ENCODE assay signal across 8 cellular contexts in genomic region chr1:59947047-59947938, GRCh38. TPM values are rescaled to one million over a fixed set of nuclear protein-coding genes. Genes with fewer than 3 reads are reported as not detected.
DNase-seq lines count a peak whose midpoint lies in the region; ATAC-seq, FAIRE-seq and TF ChIP-seq lines count a peak whose summit lies in the region.

No MANE protein-coding gene starts in this region.

- no peaks in the 10 kb centered on the region for H3K79me2 ChIP-seq in ACC112 (ENCODE audit: control insufficient read depth, insufficient read depth, low read length, unreplicated experiment)

- TF ChIP-seq CTCF in breast epithelium (IDR thresholded peaks at IDR 0.05) = peak; percentile 55 to 90 (median 85)

- peak overlapping the region; percentile 39 for H2AFZ ChIP-seq in ACC112 (ENCODE audit: low read length, unreplicated experiment)

- H3K27ac ChIP-seq in ACC112 (ENCODE audit: low read depth, low read length) (no peak overlapping the region), breast epithelium (no peak overlapping the region)

- no peak overlapping the region for H3K27ac Mint-ChIP-seq in T-helper 17 cell

- H3K36me3 Mint-ChIP-seq in T-helper 17 cell (ENCODE audit: low read depth) = peaks cover 2% of the 10 kb centered on the region

- H3K36me3 ChIP-seq in ACC112 (ENCODE audit: insufficient read depth, low read length) (no peaks in the 10 kb centered on the region), breast epithelium (no peaks in the 10 kb centered on the region)

- H3K27me3 Mint-ChIP-seq in T-helper 17 cell = peaks cover 15% of the 10 kb centered on the region

- ATAC-seq in HG02642 (IDR thresholded peaks at IDR 0.05; ENCODE audit: poor library complexity, unreplicated experiment) (peak; percentile 94), T-helper 17 cell (peak; percentile 81)

- H3K4me3 Mint-ChIP-seq in T-helper 17 cell = no peak overlapping the region

- peaks cover 7% of the 10 kb centered on the region for H3K4me1 Mint-ChIP-seq in T-helper 17 cell

- DNase-seq in GM12891 (ENCODE audit: insufficient read length, low spot score) (peak; percentile 24), NCI-H1092 (lab: John Stamatoyannopoulos, UW) (peak; percentile 37), T-helper 17 cell (peak in 1 of 3 donors; percentile 16), breast epithelium (ENCODE audit: low spot score in 2 of 2) (no peak), iris pigment epithelial cell (ENCODE audit: low read depth) (peak; percentile 70)
- peak; percentile 49 for DNase-seq in stimulated activated CD4-positive, alpha-beta T cell treated with anti-CD3 and anti-CD28 coated beads, Interleukin-1b, Interleukin-23, amount 100 ng/mL, for 48 hours

- H3K4me3 ChIP-seq in ACC112 (ENCODE audit: low read depth, low read length) (no peak overlapping the region), breast epithelium (no peak overlapping the region)

- TF ChIP-seq POLR2A in GM12891 (IDR thresholded peaks at IDR 0.05; ENCODE audit: low read depth, low read length) (no peak), breast epithelium (IDR thresholded peaks at IDR 0.05) (no peak)

- FAIRE-seq in GM12891 (lab: Jason Lieb, UNC) = peak; percentile 89

- H3K4me1 ChIP-seq in ACC112 (ENCODE audit: control insufficient read depth, insufficient read depth, low read length, unreplicated experiment) (no peaks in the 10 kb centered on the region), breast epithelium (no peaks in the 10 kb centered on the region)

- intact Hi-C loops in breast epithelium (cut with DNase I; ENCODE audit: low total_unique reads) = no loop called here

- H3K27me3 ChIP-seq in ACC112 (ENCODE audit: insufficient read depth, low read length) (peaks cover 4% of the 10 kb centered on the region), breast epithelium (no peaks in the 10 kb centered on the region)

- H3K9me3 ChIP-seq in T-helper 17 cell (ENCODE audit: control insufficient read depth, low read length, poor library complexity, severe bottlenecking) = no peaks in the 10 kb centered on the region
- no peaks in the 10 kb centered on the region for H3K9me3 ChIP-seq in breast epithelium

TF ChIP-seq in GM12891, 5 proteins besides CTCF, POLR2A, EP300 and RAD21:
- TF ChIP-seq PAX5 (IDR thresholded peaks at IDR 0.05; ENCODE audit: insufficient read depth, low read length, severe bottlenecking) = no peak
- TF ChIP-seq POLR2AphosphoS5 (IDR thresholded peaks at IDR 0.05; ENCODE audit: low read depth, low read length) = no peak
- no peak for TF ChIP-seq TAF1 (IDR thresholded peaks at IDR 0.05; ENCODE audit: low read depth, low read length)
- TF ChIP-seq SPI1 (IDR thresholded peaks at IDR 0.05; ENCODE audit: low read depth, low read length) = no peak
- no peak for TF ChIP-seq POU2F2 (IDR thresholded peaks at IDR 0.05; ENCODE audit: low read depth, low read length)

RNA-seq across cellular contexts. Expression of gene CYP2J2, which starts 20.7 kb away (rescaled TPM):
- 0.04 TPM for polyA plus RNA-seq in GM12891 (2012; ENCODE audit: low read depth, missing spikeins)
- total RNA-seq in T-helper 17 cell (under 1 TPM; 0.63 to 0.67 TPM), breast epithelium (10 to 100 TPM in 1 of 3 donors, 1 to 10 TPM in 1, under 1 TPM in 1; 0.16 to 12.8 (median 8.3) TPM)

Comparison
In these comparisons a context has a peak if more than half of its experiments do, and no peak if none do; other contexts are left out.
1. DNase-seq: peak in GM12891 (single experiment), NCI-H1092 (single experiment), iris pigment epithelial cell (single experiment) and stimulated activated CD4-positive, alpha-beta T cell treated with anti-CD3 and anti-CD28 coated beads, Interleukin-1b, Interleukin-23, amount 100 ng/mL, for 48 hours (single experiment); none in breast epithelium (0 of 2).